20 cellular contexts compared by ENCODE assay signal in the genomic region with DNA sequence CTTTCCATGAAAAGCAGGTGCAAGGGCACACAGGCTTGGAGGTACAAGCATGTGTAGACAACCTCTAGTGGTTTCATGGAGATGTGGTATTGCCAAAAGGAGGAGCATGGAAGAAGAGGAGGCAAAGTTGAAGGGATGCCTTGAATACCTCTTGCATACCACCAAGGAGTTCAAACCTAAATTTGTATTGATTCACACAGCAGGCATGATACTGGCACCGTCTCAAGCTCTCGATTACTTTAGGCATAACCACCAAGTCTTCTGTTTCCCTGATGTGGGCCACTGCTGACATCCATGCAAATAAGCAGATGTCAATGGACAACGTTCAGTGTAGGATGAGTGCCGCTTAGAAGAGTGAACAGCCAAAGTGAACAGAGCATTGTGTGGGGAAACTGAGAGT.
"Had no signal": no experiment of that assay in that cellular context is flagged by ENCODE, and none has a peak within 500 bp of the region (broad histone marks: within the 10 kb centered on the region; RNA-seq: fewer than 3 reads in every experiment).

No MANE protein-coding gene starts in this region.

- H3K9ac ChIP-seq: SK-N-SH had no signal

- H3K9me3 ChIP-seq: MG63, SK-N-SH had no signal

- H3K4me2 ChIP-seq: SK-N-SH had no signal

- H3K36me3 ChIP-seq: MG63 had no signal

- DNase-seq: IMR-90, Karpas-422, KG1, MG63, NCI-H1092, NCI-H1105 treated with DMSO at 0.1 percent for 48 hours, NCI-H1417 treated with DMSO at 0.1 percent for 48 hours, NCI-H146, NCI-H1694 treated with DMSO at 0.1 percent for 48 hours, NCI-H1930, NCI-H2081, NCI-H2227 treated with DMSO at 0.1 percent for 48 hours, NCI-H510A, NCI-H524 treated with DMSO at 0.1 percent for 48 hours, NCI-H69, NCI-H774, RPMI8226, SHP77, SK-N-SH, SW 1271 had no signal

- H3K27me3 ChIP-seq: MG63 had no signal

- H3K4me3 ChIP-seq: MG63 had no signal
